ENCODE assay signal across 1 cellular context in genomic region chr2:112799291-112799975, GRCh38.
TF ChIP-seq lines count a peak whose summit lies in the region.

No MANE protein-coding gene starts in this region.

TF ChIP-seq in K562, 482 proteins besides CTCF, POLR2A, EP300 and RAD21 (continued from another document):
- TF ChIP-seq ZNF280B (CRISPR knock-in tag; IDR thresholded peaks at IDR 0.05): no peak
- TF ChIP-seq USF2 (CRISPR knock-in tag; IDR thresholded peaks at IDR 0.05): no peak
- TF ChIP-seq, protein P1, sequence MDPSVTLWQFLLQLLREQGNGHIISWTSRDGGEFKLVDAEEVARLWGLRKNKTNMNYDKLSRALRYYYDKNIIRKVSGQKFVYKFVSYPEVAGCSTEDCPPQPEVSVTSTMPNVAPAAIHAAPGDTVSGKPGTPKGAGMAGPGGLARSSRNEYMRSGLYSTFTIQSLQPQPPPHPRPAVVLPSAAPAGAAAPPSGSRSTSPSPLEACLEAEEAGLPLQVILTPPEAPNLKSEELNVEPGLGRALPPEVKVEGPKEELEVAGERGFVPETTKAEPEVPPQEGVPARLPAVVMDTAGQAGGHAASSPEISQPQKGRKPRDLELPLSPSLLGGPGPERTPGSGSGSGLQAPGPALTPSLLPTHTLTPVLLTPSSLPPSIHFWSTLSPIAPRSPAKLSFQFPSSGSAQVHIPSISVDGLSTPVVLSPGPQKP (CRISPR knock-in tag; IDR thresholded peaks at IDR 0.05): no peak
- TF ChIP-seq ZNF592 (IDR thresholded peaks at IDR 0.05): no peak
- no peak for TF ChIP-seq ZKSCAN1 (IDR thresholded peaks at IDR 0.05; ENCODE audit: low read depth, low read length)
- no peak for TF ChIP-seq NCOA6 (IDR thresholded peaks at IDR 0.05)
